17 cellular contexts compared by ENCODE assay signal in the genomic region with DNA sequence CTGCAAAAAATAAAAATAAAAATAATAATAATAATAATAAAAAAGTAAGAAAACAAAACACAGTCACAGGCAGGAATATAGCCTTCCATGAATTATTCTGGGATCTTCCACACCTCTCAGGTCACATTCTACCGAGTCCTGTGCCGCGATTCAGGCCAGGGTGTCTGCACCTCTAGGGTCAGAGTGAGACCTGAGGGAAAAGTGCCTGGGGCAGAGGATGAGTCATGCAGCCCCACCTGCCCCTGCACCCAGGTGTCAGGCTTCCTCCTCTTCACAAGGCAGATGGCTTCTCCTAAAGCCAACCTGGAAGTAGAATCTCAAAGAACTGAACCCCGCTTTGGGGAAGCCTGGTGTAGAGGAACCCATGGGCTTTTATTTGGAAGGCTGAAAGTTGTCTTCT.
"Had no signal": no experiment of that assay in that cellular context is flagged by ENCODE, and none has a peak within 500 bp of the region (broad histone marks: within the 10 kb centered on the region; RNA-seq: fewer than 3 reads in every experiment).

No MANE protein-coding gene starts in this region.

- FAIRE-seq: pancreas had no signal

- H3K9me3 ChIP-seq: breast epithelium, colonic mucosa, esophagus muscularis mucosa, gastrocnemius medialis, pancreas, thyroid gland had no signal

- H3K9me3 Mint-ChIP-seq: activated CD4-positive, alpha-beta memory T cell treated with anti-CD3 and anti-CD28 coated beads for 36 hours; activated naive CD8-positive, alpha-beta T cell treated with anti-CD3 and anti-CD28 coated beads for 36 hours; memory B cell; nephron progenitor cell had no signal

- H3K36me3 ChIP-seq: breast epithelium, colonic mucosa, gastrocnemius medialis, pancreas, thyroid gland had no signal

- H3K4me3 ChIP-seq: breast epithelium, colonic mucosa, esophagus muscularis mucosa, gastrocnemius medialis, pancreas, thyroid gland had no signal

- ATAC-seq: gastrocnemius medialis; pancreas; right cardiac atrium; stimulated activated naive CD8-positive, alpha-beta T cell treated with anti-CD3 and anti-CD28 coated beads, Interleukin-15, Interleukin-2, amounts not matched to agents 100 U/mL and 50 U/mL, for 24 hours had no signal

- H3K27ac ChIP-seq: breast epithelium, colonic mucosa, esophagus muscularis mucosa, gastrocnemius medialis, pancreas, thyroid gland had no signal

- DNase-seq: activated CD4-positive, alpha-beta memory T cell treated with anti-CD3 and anti-CD28 coated beads for 36 hours; activated CD4-positive, alpha-beta T cell treated with anti-CD3 and anti-CD28 coated beads for 48 hours; activated naive CD4-positive, alpha-beta T cell treated with Interleukin-2 at 50 U/mL for 16 hours; activated naive CD8-positive, alpha-beta T cell treated with anti-CD3 and anti-CD28 coated beads for 36 hours; activated T-cell treated with anti-CD3 and anti-CD28 coated beads, Interleukin-2, amount 50 U/mL, for 48 hours; colonic mucosa; gastrocnemius medialis; hippocampal formation; nephron progenitor cell; pancreas; right cardiac atrium; stimulated activated CD4-positive, alpha-beta T cell treated with anti-CD3 and anti-CD28 coated beads, Interleukin-4, amount 100 ng/mL, for 24 hours; stimulated activated naive CD8-positive, alpha-beta T cell treated with anti-CD3 and anti-CD28 coated beads, Interleukin-15, Interleukin-2, amounts not matched to agents 100 U/mL and 50 U/mL, for 24 hours; thyroid gland had no signal

- H3K27ac Mint-ChIP-seq: activated CD4-positive, alpha-beta memory T cell treated with anti-CD3 and anti-CD28 coated beads for 36 hours; activated naive CD8-positive, alpha-beta T cell treated with anti-CD3 and anti-CD28 coated beads for 36 hours; memory B cell; nephron progenitor cell had no signal

- H3K27me3 ChIP-seq: breast epithelium, colonic mucosa, esophagus muscularis mucosa, gastrocnemius medialis, pancreas, thyroid gland had no signal

- H3K4me1 Mint-ChIP-seq: activated naive CD8-positive, alpha-beta T cell treated with anti-CD3 and anti-CD28 coated beads for 36 hours had no signal

- H3K4me1 ChIP-seq: breast epithelium, colonic mucosa, esophagus muscularis mucosa, gastrocnemius medialis, pancreas, thyroid gland had no signal

- H3K4me3 Mint-ChIP-seq: activated CD4-positive, alpha-beta memory T cell treated with anti-CD3 and anti-CD28 coated beads for 36 hours; activated naive CD8-positive, alpha-beta T cell treated with anti-CD3 and anti-CD28 coated beads for 36 hours; memory B cell; nephron progenitor cell had no signal
